ENCODE assay signal across 22 cellular contexts in genomic region chr2:68094111-68094510, GRCh38.
"Had no signal": no experiment of that assay in that cellular context is flagged by ENCODE, and none has a peak within 500 bp of the region (broad histone marks: within the 10 kb centered on the region; RNA-seq: fewer than 3 reads in every experiment).

No MANE protein-coding gene starts in this region.

- H3K36me3 ChIP-seq: SJSA1 had no signal

- H3K4me1 ChIP-seq: SJSA1 had no signal

- H3K9me3 ChIP-seq: SJSA1 had no signal

- DNase-seq: Karpas-422; KG1; MM.1S; NCI-H1092 treated with DMSO at 0.1 percent for 48 hours; NCI-H1436; NCI-H187; NCI-H2029; NCI-H2081 treated with DMSO at 0.1 percent for 48 hours; NCI-H2171; NCI-H226; NCI-H446; NCI-H510A; NCI-H524 treated with DMSO at 0.1 percent for 48 hours; NCI-H69; NCI-H774; NK-92 treated with Interleukin-12 subunit alpha and Interleukin-12 subunit beta, amount 100 ng/mL, for 24 hours; Right ventricle myocardium superior; RPMI8226; SIG-M5 had no signal

- H3K27me3 ChIP-seq: SJSA1 had no signal

- H3K27ac ChIP-seq: SJSA1, SK-N-MC had no signal

- FAIRE-seq: RCC 7860 had no signal

- H3K4me3 ChIP-seq: SJSA1, SK-N-MC had no signal
